In genomic region chr10:124116771-124117510, GRCh38 we compare ENCODE assay signal across 1 cellular context.
TF ChIP-seq lines count a peak whose summit lies in the region.

No MANE protein-coding gene starts in this region.

TF ChIP-seq in endothelial cell of umbilical vein, 7 proteins besides CTCF, POLR2A, EP300 and RAD21 (continued from another document):
- TF ChIP-seq MYC (IDR thresholded peaks at IDR 0.05; ENCODE audit: low read depth, low read length) = no peak
- no peak for TF ChIP-seq EZH2 (IDR thresholded peaks at IDR 0.05; ENCODE audit: borderline replicate concordance, low read depth, low read length, severe bottlenecking)
TF ChIP-seq in endothelial cell of umbilical vein: peak in this region for 0.
